12 cellular contexts compared by ENCODE assay signal in the genomic region with DNA sequence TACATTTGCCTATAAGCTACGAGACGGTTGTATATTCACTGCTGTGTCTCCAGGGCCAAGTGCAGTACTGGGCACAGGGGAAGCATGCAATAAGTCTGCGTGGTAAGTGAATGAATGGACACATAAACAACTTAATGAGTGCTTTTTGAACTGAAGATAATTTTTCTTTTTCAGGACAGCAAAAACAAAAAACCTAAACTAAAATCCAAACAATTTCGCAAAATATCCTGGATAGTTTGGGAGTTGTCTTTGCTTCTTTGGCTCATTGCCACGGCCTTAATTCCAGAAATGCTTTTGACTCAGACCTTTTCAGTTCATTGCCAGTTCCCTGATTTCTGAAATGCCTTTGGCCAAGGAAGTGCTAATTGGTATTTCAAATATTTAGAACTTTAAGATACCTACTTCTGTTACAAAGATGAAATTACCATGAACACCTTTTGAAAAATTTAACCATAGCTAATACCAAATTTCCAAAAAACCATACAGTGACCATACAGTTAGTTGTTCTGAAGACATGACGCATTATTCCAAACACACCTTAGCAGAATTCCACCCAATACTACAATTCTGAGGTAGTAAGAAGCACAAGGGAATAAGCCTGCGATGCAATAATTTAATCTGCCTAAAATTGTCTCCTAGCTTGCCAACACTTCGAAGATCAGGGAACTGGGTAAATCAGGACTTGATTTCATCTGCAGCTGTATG. TPM values are rescaled to one million over a fixed set of nuclear protein-coding genes. Genes with fewer than 3 reads are reported as not detected.
A peak's percentile ranks its signal among the peaks of the same experiment; 100 is the strongest.
DNase-seq lines count a peak whose midpoint lies in the region; ATAC-seq, FAIRE-seq and TF ChIP-seq lines count a peak whose summit lies in the region.
"Had no signal": no experiment of that assay in that cellular context is flagged by ENCODE, and none has a peak within 500 bp of the region (broad histone marks: within the 10 kb centered on the region; RNA-seq: fewer than 3 reads in every experiment).

No MANE protein-coding gene starts in this region.

- TF ChIP-seq RAD21 in A549 (conservative IDR thresholded peaks at IDR 0.05 in 1 of 2, IDR thresholded peaks at IDR 0.05 in 1 of 2) (no peak), IMR-90 (IDR thresholded peaks at IDR 0.05; ENCODE audit: low read length) (no peak), HepG2 (CRISPR knock-in tag; IDR thresholded peaks at IDR 0.05) (no peak)

- H3K4me2 ChIP-seq in A549 (peak overlapping the region; percentile 18; the same call in 2 of the 3 replicates), IMR-90 (ENCODE audit: low read depth, low read length) (peak overlapping the region; percentile 10; the same call in 1 of the 2 replicates), mesendoderm (ENCODE audit: low read length) (no peak overlapping the region), HepG2 (ENCODE audit: low read depth, low read length) (no peak overlapping the region)

- H3K4me1 ChIP-seq in A549 (peaks cover 10% of the 10 kb centered on the region; the same call in 1 of the 3 replicates), IMR-90 (ENCODE audit: control insufficient read depth, insufficient read depth, low read length) (peaks cover 24% of the 10 kb centered on the region), colonic mucosa (no peaks in the 10 kb centered on the region), mesendoderm (ENCODE audit: control insufficient read depth, low read depth, low read length) (no peaks in the 10 kb centered on the region), HepG2 (ENCODE audit: insufficient read depth, low read length) (no peaks in the 10 kb centered on the region)

- H2BK5ac ChIP-seq in IMR-90 (ENCODE audit: low read depth, low read length, poor library complexity, severe bottlenecking) (peak overlapping the region; percentile 97), mesendoderm (ENCODE audit: low read length) (no peak overlapping the region)

- intact Hi-C loops in IMR-90 (cut with micrococcal nuclease): loop anchor here (2.0 to 5.0 kb wide), 3 partner anchors 17 to 120 kb away; no protein-coding TSS in a partner anchor
- intact Hi-C loops in colonic mucosa (cut with DNase I): no loop called here
- intact Hi-C loops in HepG2 (cut with micrococcal nuclease; ENCODE audit: unreplicated experiment): no loop called here

- H2AFZ ChIP-seq in IMR-90 (replicated peaks; ENCODE audit: low read length, poor library complexity): no peak overlapping the region
- H2AFZ ChIP-seq in HepG2 (ENCODE audit: low read length): no peak overlapping the region

- H3K79me2 ChIP-seq in mesendoderm (ENCODE audit: control insufficient read depth, insufficient read depth, low read length) (no peaks in the 10 kb centered on the region), HepG2 (ENCODE audit: insufficient read depth, low read length) (no peaks in the 10 kb centered on the region)

- H3K79me1 ChIP-seq in IMR-90 (ENCODE audit: low read depth in 1 of 2, low read length in 2 of 2) (peaks cover 0 to 27% of the 10 kb centered on the region in 2 experiments; a peak in 2 of 4 replicates), mesendoderm (ENCODE audit: low read length) (no peaks in the 10 kb centered on the region)

- no peak for DNase-seq in A549 (ENCODE audit: low read depth in 1 of 2, low spot score in 1 of 2)
- DNase-seq in IMR-90: peak; percentile 53
- DNase-seq in colonic mucosa: no peak
- peak; percentile 55 for DNase-seq in mesendoderm
- DNase-seq in activated naive CD8-positive, alpha-beta T cell treated with anti-CD3 and anti-CD28 coated beads for 36 hours: no peak
- DNase-seq in NCI-H2107 (lab: John Stamatoyannopoulos, UW): no peak
- no peak for DNase-seq in HepG2 (ENCODE audit: low spot score)
- no peak for DNase-seq in NCI-H1105 treated with DMSO at 0.1 percent for 48 hours (lab: John Stamatoyannopoulos, UW)
- DNase-seq: T1000, upper lobe of right lung had no signal

- peaks cover 22% of the 10 kb centered on the region for H3K27me3 Mint-ChIP-seq in activated naive CD8-positive, alpha-beta T cell treated with anti-CD3 and anti-CD28 coated beads for 36 hours

- H3K4me3 Mint-ChIP-seq in activated naive CD8-positive, alpha-beta T cell treated with anti-CD3 and anti-CD28 coated beads for 36 hours: no peak overlapping the region

- peak overlapping the region; percentile 95 for H2BK120ac ChIP-seq in IMR-90 (ENCODE audit: low read depth, low read length)
- H2BK120ac ChIP-seq in mesendoderm (ENCODE audit: low read depth, low read length): no peak overlapping the region

- no TSS peak for BruUV-seq in IMR-90 (replicated peaks; lab: Mats Ljungman, UMichigan)
- BruUV-seq in HepG2 (replicated peaks; lab: Mats Ljungman, UMichigan): no TSS peak

- in situ Hi-C loops in IMR-90 (cut with MboI; ENCODE audit: low sequenced_read_pairs): no loop called here
- in situ Hi-C loops in HepG2 (cut with HindIII; ENCODE audit: extremely low pct_ligation_motif_present, low pct_unique_long_range_greater_than_20kb): no loop called here

- POLR2A ChIA-PET in A549 (lab: Yijun Ruan, JAX): no interaction called here
- POLR2A ChIA-PET in IMR-90 (lab: Charles Lee; ENCODE audit: unreplicated experiment): interaction anchor here (0.6 kb wide), 1 partner anchor 26 kb away, joined by 3 read pairs; no protein-coding TSS in a partner anchor
- POLR2A ChIA-PET in HepG2 (lab: Yijun Ruan, JAX): no interaction called here

- CTCF ChIA-PET in A549 (lab: Yijun Ruan, JAX): interaction anchor here (0.6 to 0.7 kb wide), 2 partner anchors 12 to 115 kb away, joined by 4 read pairs; no protein-coding TSS in a partner anchor
- CTCF ChIA-PET in IMR-90 (lab: Yijun Ruan, JAX): no interaction called here
- CTCF ChIA-PET in HepG2 (lab: Yijun Ruan, JAX; ENCODE audit: low intra/inter-chr PET ratio, low total read pairs): no interaction called here

- H4K8ac ChIP-seq in IMR-90 (ENCODE audit: low read depth in 2 of 2, low read length in 2 of 2): peak overlapping the region; percentile 22 to 91
- H4K8ac ChIP-seq in mesendoderm (ENCODE audit: low read depth, low read length): no peak overlapping the region

- peak overlapping the region; percentile 65 for H3K14ac ChIP-seq in IMR-90 (replicated peaks; ENCODE audit: low read depth, low read length)

- H3K4ac ChIP-seq in IMR-90 (ENCODE audit: low read depth, low read length): peak overlapping the region; percentile 98
- no peak overlapping the region for H3K4ac ChIP-seq in mesendoderm (ENCODE audit: low read depth, low read length)

- H3K27ac ChIP-seq in A549: no peak overlapping the region
- peak overlapping the region; percentile 90 for H3K27ac ChIP-seq in IMR-90 (ENCODE audit: insufficient read depth, low read length)
- peak overlapping the region; percentile 29 for H3K27ac ChIP-seq in colonic mucosa
- H3K27ac ChIP-seq in mesendoderm (ENCODE audit: low read depth, low read length): no peak overlapping the region
- H3K27ac ChIP-seq in HepG2 (ENCODE audit: extremely low read length, insufficient read depth, low read length): no peak overlapping the region
- H3K27ac ChIP-seq: upper lobe of right lung had no signal

- no peaks in the 10 kb centered on the region for H3K4me1 Mint-ChIP-seq in activated naive CD8-positive, alpha-beta T cell treated with anti-CD3 and anti-CD28 coated beads for 36 hours

- H3K36me3 ChIP-seq in IMR-90 (ENCODE audit: control insufficient read depth, insufficient read depth, low read length): no peaks in the 10 kb centered on the region
- H3K36me3 ChIP-seq in colonic mucosa: no peaks in the 10 kb centered on the region
- H3K36me3 ChIP-seq in mesendoderm (ENCODE audit: control insufficient read depth, insufficient read depth, low read length): no peaks in the 10 kb centered on the region
- H3K36me3 ChIP-seq in HepG2 (replicated peaks in 1 of 2; ENCODE audit: control insufficient read depth in 1 of 2, insufficient read depth in 2 of 2, low read length in 2 of 2): no peaks in the 10 kb centered on the region
- H3K36me3 ChIP-seq: upper lobe of right lung had no signal

- peak; percentile 56 for FAIRE-seq in A549 (lab: Jason Lieb, UNC)
- FAIRE-seq in HepG2 (lab: Jason Lieb, UNC): no peak
- FAIRE-seq: GM12891 had no signal

- H3K9me1 ChIP-seq in IMR-90 (ENCODE audit: insufficient read depth, low read length): peaks cover 13% of the 10 kb centered on the region

- peak overlapping the region; percentile 51 for H4K91ac ChIP-seq in IMR-90 (ENCODE audit: insufficient read depth, low read depth, low read length)

- H3K56ac ChIP-seq in IMR-90 (ENCODE audit: extremely low read depth, insufficient read depth, low read length) (peak overlapping the region; percentile 48), mesendoderm (ENCODE audit: low read length) (no peak overlapping the region)

- H4K20me1 ChIP-seq in IMR-90 (ENCODE audit: insufficient read depth, low read length): no peaks in the 10 kb centered on the region
- no peaks in the 10 kb centered on the region for H4K20me1 ChIP-seq in HepG2 (ENCODE audit: insufficient read depth, low read length)

- dilution Hi-C loops in IMR-90 (cut with HindIII; ENCODE audit: low sequenced_read_pairs, unreplicated experiment): no loop called here

- TF ChIP-seq CTCF in A549 (IDR thresholded peaks at IDR 0.05) (no peak), IMR-90 (conservative IDR thresholded peaks at IDR 0.05; ENCODE audit: low read depth, low read length) (no peak), colonic mucosa (IDR thresholded peaks at IDR 0.05) (no peak), HepG2 (CRISPR knock-in tag; IDR thresholded peaks at IDR 0.05) (no peak)

- H2BK20ac ChIP-seq in IMR-90 (ENCODE audit: low read depth, low read length): peak overlapping the region; percentile 87

- H3K36me3 Mint-ChIP-seq in activated naive CD8-positive, alpha-beta T cell treated with anti-CD3 and anti-CD28 coated beads for 36 hours: no peaks in the 10 kb centered on the region
- H3K36me3 Mint-ChIP-seq: activated naive CD4-positive, alpha-beta T cell treated with anti-CD3 and anti-CD28 coated beads, Interleukin-2, amount 50 U/mL, for 72 hours had no signal

- H2AK5ac ChIP-seq in IMR-90 (ENCODE audit: low read depth, low read length) (peak overlapping the region; percentile 94), mesendoderm (ENCODE audit: low read length) (no peak overlapping the region)

- no peak overlapping the region for H2AK9ac ChIP-seq in IMR-90 (replicated peaks; ENCODE audit: low read depth, low read length, poor library complexity)

- H3K27me3 ChIP-seq in IMR-90 (ENCODE audit: control insufficient read depth, insufficient read depth, low read length): no peaks in the 10 kb centered on the region
- H3K27me3 ChIP-seq in colonic mucosa: no peaks in the 10 kb centered on the region
- no peaks in the 10 kb centered on the region for H3K27me3 ChIP-seq in mesendoderm (ENCODE audit: insufficient read depth, low read length, poor library complexity)
- no peaks in the 10 kb centered on the region for H3K27me3 ChIP-seq in HepG2 (ENCODE audit: control insufficient read depth in 1 of 2, insufficient read depth in 2 of 2, low read length in 2 of 2)
- H3K27me3 ChIP-seq: upper lobe of right lung had no signal

- TF ChIP-seq POLR2A in A549 (IDR thresholded peaks at IDR 0.05; ENCODE audit: low read length): no peak
- TF ChIP-seq POLR2A in IMR-90 (IDR thresholded peaks at IDR 0.05; ENCODE audit: low read depth, low read length): no peak
- TF ChIP-seq POLR2A in HepG2 (IDR thresholded peaks at IDR 0.05; ENCODE audit: insufficient read depth in 1 of 2, low read depth in 2 of 2, low read length in 2 of 2): no peak

- ATAC-seq in A549: no peak
- ATAC-seq in IMR-90 (ENCODE audit: low read depth): peak; percentile 27
- no peak for ATAC-seq in HepG2
- ATAC-seq: activated naive CD4-positive, alpha-beta T cell treated with anti-CD3 and anti-CD28 coated beads, Interleukin-2, amount 50 U/mL, for 72 hours; upper lobe of right lung had no signal

- no peaks in the 10 kb centered on the region for H3K9me3 Mint-ChIP-seq in activated naive CD8-positive, alpha-beta T cell treated with anti-CD3 and anti-CD28 coated beads for 36 hours
- H3K9me3 Mint-ChIP-seq: activated naive CD4-positive, alpha-beta T cell treated with anti-CD3 and anti-CD28 coated beads, Interleukin-2, amount 50 U/mL, for 72 hours had no signal

- H3K23ac ChIP-seq in IMR-90 (ENCODE audit: low read depth, low read length): peak overlapping the region; percentile 73
- no peak overlapping the region for H3K23ac ChIP-seq in mesendoderm (ENCODE audit: low read length)

- WGBS in A549 (ENCODE audit: missing lambda C conversion rate): 54% methylated on average over 8 of the region's 8 CpGs
- WGBS in IMR-90 (ENCODE audit: extremely low coverage in 2 of 2, insufficient read length in 1 of 2), 2 experiments: no CpG with 5 or more reads among the region's 8 CpGs
- WGBS in mesendoderm (ENCODE audit: extremely low coverage, insufficient coverage, low lambda C conversion rate): no CpG with 5 or more reads among the region's 8 CpGs
- WGBS in HepG2 (ENCODE audit: low lambda C conversion rate): 22% methylated on average over 8 of the region's 8 CpGs

- H2BK15ac ChIP-seq in IMR-90 (ENCODE audit: low read depth, low read length): peak overlapping the region; percentile 63; the same call in 1 of the 3 replicates
- H2BK15ac ChIP-seq in mesendoderm (replicated peaks; ENCODE audit: low read depth): no peak overlapping the region

- H4K5ac ChIP-seq in IMR-90 (ENCODE audit: low read depth, low read length) (peak overlapping the region; percentile 90; the same call in 1 of the 2 replicates), mesendoderm (ENCODE audit: low read length) (no peak overlapping the region)

- H3K4me3 ChIP-seq in A549 (no peak overlapping the region), IMR-90 (ENCODE audit: insufficient read depth, low read depth, low read length) (no peak overlapping the region), colonic mucosa (no peak overlapping the region), mesendoderm (ENCODE audit: low read length) (no peak overlapping the region), HepG2 (replicated peaks in 1 of 3; ENCODE audit: insufficient read depth in 1 of 3, low read depth in 2 of 3, low read length in 3 of 3) (no peak overlapping the region)
- H3K4me3 ChIP-seq: upper lobe of right lung had no signal

- TF ChIP-seq EP300 in A549 (IDR thresholded peaks at IDR 0.05) (no peak), HepG2 (IDR thresholded peaks at IDR 0.05; ENCODE audit: low read depth in 2 of 2, low read length in 2 of 2) (no peak), HepG2 (CRISPR knock-in tag; IDR thresholded peaks at IDR 0.05; ENCODE audit: borderline replicate concordance) (no peak)

- H3K18ac ChIP-seq in IMR-90 (ENCODE audit: low read depth, low read length) (peak overlapping the region; percentile 95), mesendoderm (ENCODE audit: low read length) (no peak overlapping the region)

- no peak overlapping the region for H3K27ac Mint-ChIP-seq in activated naive CD8-positive, alpha-beta T cell treated with anti-CD3 and anti-CD28 coated beads for 36 hours
- H3K27ac Mint-ChIP-seq: activated naive CD4-positive, alpha-beta T cell treated with anti-CD3 and anti-CD28 coated beads, Interleukin-2, amount 50 U/mL, for 72 hours had no signal

- H3K9me3 ChIP-seq in A549 (no peaks in the 10 kb centered on the region), IMR-90 (ENCODE audit: control insufficient read depth, insufficient read depth, low read length) (no peaks in the 10 kb centered on the region), colonic mucosa (no peaks in the 10 kb centered on the region), HepG2 (ENCODE audit: low read length) (no peaks in the 10 kb centered on the region)
- H3K9me3 ChIP-seq: upper lobe of right lung had no signal

- H3K9ac ChIP-seq in IMR-90 (ENCODE audit: low read depth, low read length): peak overlapping the region; percentile 40; the same call in 1 of the 2 replicates
- H3K9ac ChIP-seq in colonic mucosa (ENCODE audit: low read depth in 2 of 2, low read length in 2 of 2): no peak overlapping the region
- H3K9ac ChIP-seq in mesendoderm (ENCODE audit: low read length): no peak overlapping the region
- H3K9ac ChIP-seq in HepG2 (ENCODE audit: insufficient read depth, low read depth, low read length): no peak overlapping the region

RNA-seq across cellular contexts. Expression of a gene that starts 42.8 kb away (rescaled TPM):
- polyA plus RNA-seq in A549 (2011; rRNA removed): 0.04 and 0.05 TPM in 2 replicates
- polyA plus RNA-seq in A549 (2012; cell fraction: cytosol; rRNA removed): not detected in 2 replicates
- polyA plus RNA-seq in A549 (2012; cell fraction: nucleus; rRNA removed): not detected in 2 replicates
- 0.04 TPM in 1 of 3 replicates, not detected in the others for polyA plus RNA-seq in A549 (2017; fragmentation: RNase III; extraction: RNeasy Plus Mini Kit Qiagen cat#74134 plus additional on column Dnase treatment)
- polyA minus RNA-seq in A549 (2011; rRNA and poly(A)+ RNA removed): 0.05 TPM in 1 of 2 replicates, not detected in the other
- 10.8 and 11.7 TPM in 2 replicates for total RNA-seq in IMR-90 (2012; rRNA removed)
- 4.9 and 6.3 TPM in 2 replicates for polyA plus RNA-seq in IMR-90 (2012; rRNA removed)
- polyA plus RNA-seq in IMR-90 (2012; cell fraction: cytosol; rRNA removed): 2.4 TPM in 2 replicates
- 1.1 and 6.6 TPM in 2 replicates for polyA plus RNA-seq in IMR-90 (2012; cell fraction: nucleus; rRNA removed; ENCODE audit: low replicate concordance)
- 1 to 10 TPM; 1.6 to 6.3 TPM for total RNA-seq in colonic mucosa
- polyA plus RNA-seq in mesendoderm (2013, experiment 1 of 2): 12.1 TPM
- polyA plus RNA-seq in mesendoderm (2013, experiment 2 of 2): 13.3 TPM
- total RNA-seq in activated naive CD8-positive, alpha-beta T cell treated with anti-CD3 and anti-CD28 coated beads for 36 hours: not detected
- not detected in 2 replicates for total RNA-seq in HepG2 (2016; rRNA removed; fragmentation: Illumina TruSeq; extraction: Trizol)
- not detected in 2 replicates for total RNA-seq in HepG2 (2016; cell fraction: cytosol; rRNA removed; fragmentation: Illumina TruSeq; extraction: Trizol; ENCODE audit: low read depth)
- not detected in 2 replicates for total RNA-seq in HepG2 (2016; cell fraction: insoluble cytoplasmic fraction; rRNA removed; fragmentation: Illumina TruSeq; extraction: Trizol)
- total RNA-seq in HepG2 (2016; cell fraction: membrane; rRNA removed; fragmentation: Illumina TruSeq; extraction: Trizol): not detected in 2 replicates
- not detected in 2 replicates for total RNA-seq in HepG2 (2016; cell fraction: nucleus; rRNA removed; fragmentation: Illumina TruSeq; extraction: Trizol)
- polyA plus RNA-seq in HepG2 (2011; rRNA removed): not detected in 2 replicates
- not detected in 2 replicates for polyA plus RNA-seq in HepG2 (2011; cell fraction: cytosol; rRNA removed)
- not detected in 2 replicates for polyA plus RNA-seq in HepG2 (2011; cell fraction: nucleus; rRNA removed)
- not detected in 2 replicates for polyA plus RNA-seq in HepG2 (2012)
- not detected in 2 replicates for polyA plus RNA-seq in HepG2 (2016; cell fraction: cytosol; fragmentation: Illumina TruSeq; extraction: Trizol; ENCODE audit: low read depth)
- not detected in 2 replicates for polyA plus RNA-seq in HepG2 (2016; cell fraction: insoluble cytoplasmic fraction; fragmentation: Illumina TruSeq; extraction: Trizol; ENCODE audit: low read depth)
- not detected in 2 replicates for polyA plus RNA-seq in HepG2 (2016; cell fraction: membrane; fragmentation: Illumina TruSeq; extraction: Trizol; ENCODE audit: low read depth)
- polyA plus RNA-seq in HepG2 (2016; cell fraction: nucleus; fragmentation: Illumina TruSeq; extraction: Trizol; ENCODE audit: insufficient read depth, low read depth): not detected in 2 replicates
- 0.05 TPM in 1 of 2 replicates, not detected in the other for polyA minus RNA-seq in HepG2 (2011; rRNA and poly(A)+ RNA removed; ENCODE audit: low replicate concordance)
- not detected in 2 replicates for polyA minus RNA-seq in HepG2 (2011; cell fraction: cytosol; rRNA and poly(A)+ RNA removed)
- not detected in 2 replicates for polyA minus RNA-seq in HepG2 (2011; cell fraction: nucleus; rRNA and poly(A)+ RNA removed)
- total RNA-seq: activated naive CD4-positive, alpha-beta T cell treated with anti-CD3 and anti-CD28 coated beads, Interleukin-2, amount 50 U/mL, for 72 hours had no signal

Comparison
In these comparisons a context has a peak if more than half of its experiments do, and no peak if none do; other contexts are left out.
1. DNase-seq: peak in IMR-90 (single experiment) and mesendoderm (single experiment); none in A549 (0 of 2), colonic mucosa (single experiment), activated naive CD8-positive, alpha-beta T cell treated with anti-CD3 and anti-CD28 coated beads for 36 hours (single experiment), NCI-H2107 (single experiment), HepG2 (single experiment) and NCI-H1105 treated with DMSO at 0.1 percent for 48 hours (single experiment).
2. H3K27ac ChIP-seq: peak in IMR-90 (single experiment) and colonic mucosa (single experiment); none in A549 (0 of 2), mesendoderm (single experiment) and HepG2 (single experiment).
3. H3K4me2 ChIP-seq: peak in A549 (single experiment) and IMR-90 (single experiment); none in mesendoderm (single experiment) and HepG2 (single experiment).